22 cellular contexts compared by ENCODE assay signal in the genomic region with DNA sequence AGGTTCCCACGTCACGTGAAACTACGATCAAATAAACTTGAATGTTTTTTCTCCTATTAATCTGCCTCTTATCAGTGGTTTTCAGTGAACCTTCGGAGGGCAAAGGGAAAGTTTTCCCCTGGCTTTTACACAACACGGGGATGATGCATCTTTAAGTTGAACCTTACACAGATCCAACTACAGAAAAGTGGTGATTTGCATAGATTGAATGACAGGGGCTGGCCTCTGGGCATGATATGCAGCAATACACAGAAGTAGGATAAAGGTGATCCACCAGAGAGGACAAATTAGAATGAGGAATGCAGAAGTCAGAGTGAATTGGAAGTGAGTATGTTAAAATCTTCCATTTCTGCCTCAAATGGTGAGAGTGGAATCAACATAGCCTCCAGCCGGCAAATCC. TPM values are rescaled to one million over a fixed set of nuclear protein-coding genes. Genes with fewer than 3 reads are reported as not detected.
DNase-seq lines count a peak whose midpoint lies in the region; ATAC-seq and TF ChIP-seq lines count a peak whose summit lies in the region.
"Had no signal": no experiment of that assay in that cellular context is flagged by ENCODE, and none has a peak within 500 bp of the region (broad histone marks: within the 10 kb centered on the region; RNA-seq: fewer than 3 reads in every experiment).

No MANE protein-coding gene starts in this region.

- no peak for TF ChIP-seq CTCF in IMR-90 (conservative IDR thresholded peaks at IDR 0.05; ENCODE audit: low read depth, low read length)
- no peak for TF ChIP-seq CTCF in WTC11 (IDR thresholded peaks at IDR 0.05)
- no peak for TF ChIP-seq CTCF in esophagus muscularis mucosa (IDR thresholded peaks at IDR 0.05)
- TF ChIP-seq CTCF in ascending aorta (IDR thresholded peaks at IDR 0.05): no peak

- H3K4me2 ChIP-seq in IMR-90 (ENCODE audit: low read depth, low read length): no peak overlapping the region

- H3K9me3 Mint-ChIP-seq in WTC11: no peaks in the 10 kb centered on the region
- H3K9me3 Mint-ChIP-seq in stimulated activated naive B cell treated with anti-CD40 and anti-IgM and Interleukin-4, amounts not matched to agents 10 μg/mL and 1 μg/mL and 100 μg/mL, for 72 hours: no peaks in the 10 kb centered on the region
- H3K9me3 Mint-ChIP-seq: CD4-positive, CD25-positive, alpha-beta regulatory T cell had no signal

- no peak overlapping the region for H3K9ac ChIP-seq in IMR-90 (ENCODE audit: low read depth, low read length)

- in situ Hi-C loops in IMR-90 (cut with MboI; ENCODE audit: low sequenced_read_pairs): loop anchor here (10.0 kb wide), 1 partner anchor 177 kb away; no protein-coding TSS in a partner anchor

- H2AFZ ChIP-seq in IMR-90 (replicated peaks; ENCODE audit: low read length, poor library complexity): no peak overlapping the region

- H3K4me1 Mint-ChIP-seq in WTC11: peaks cover 61% of the 10 kb centered on the region
- peaks cover 55 to 73% of the 10 kb centered on the region in 2 donors for H3K4me1 Mint-ChIP-seq in stimulated activated naive B cell treated with anti-CD40 and anti-IgM and Interleukin-4, amounts not matched to agents 10 μg/mL and 1 μg/mL and 100 μg/mL, for 72 hours
- H3K4me1 Mint-ChIP-seq: CD4-positive, CD25-positive, alpha-beta regulatory T cell had no signal

- peaks cover 0 to 16% of the 10 kb centered on the region in 2 experiments; a peak in 1 of 4 replicates for H3K79me1 ChIP-seq in IMR-90 (ENCODE audit: low read depth in 1 of 2, low read length in 2 of 2)

- no peak overlapping the region for H4K5ac ChIP-seq in IMR-90 (ENCODE audit: low read depth, low read length)

- no peak overlapping the region; the same call in 1 of the 2 replicates for H3K23ac ChIP-seq in IMR-90 (ENCODE audit: low read depth, low read length)

- TF ChIP-seq POLR2A in IMR-90 (IDR thresholded peaks at IDR 0.05; ENCODE audit: low read depth, low read length) (no peak), esophagus muscularis mucosa (IDR thresholded peaks at IDR 0.05; ENCODE audit: low read depth) (no peak)

- POLR2A ChIA-PET in IMR-90 (lab: Charles Lee; ENCODE audit: unreplicated experiment) (no interaction called here), WTC11 (lab: Charles Lee) (no interaction called here)

- H4K91ac ChIP-seq in IMR-90 (ENCODE audit: insufficient read depth, low read depth, low read length): no peak overlapping the region; the same call in 1 of the 2 replicates

- H3K36me3 ChIP-seq in IMR-90 (ENCODE audit: control insufficient read depth, insufficient read depth, low read length) (no peaks in the 10 kb centered on the region), esophagus muscularis mucosa (no peaks in the 10 kb centered on the region), ascending aorta (no peaks in the 10 kb centered on the region)
- H3K36me3 ChIP-seq: BE2C, MG63 had no signal

- peak overlapping the region; percentile 18 for H2BK5ac ChIP-seq in IMR-90 (ENCODE audit: low read depth, low read length, poor library complexity, severe bottlenecking)

- BruUV-seq in IMR-90 (replicated peaks; lab: Mats Ljungman, UMichigan): no TSS peak

- no peaks in the 10 kb centered on the region for H3K9me3 ChIP-seq in IMR-90 (ENCODE audit: control insufficient read depth, insufficient read depth, low read length)
- H3K9me3 ChIP-seq in esophagus muscularis mucosa: no peaks in the 10 kb centered on the region
- no peaks in the 10 kb centered on the region for H3K9me3 ChIP-seq in ascending aorta
- H3K9me3 ChIP-seq: BE2C, MG63 had no signal

- no peak overlapping the region for H3K27ac ChIP-seq in IMR-90 (ENCODE audit: insufficient read depth, low read length)
- no peak overlapping the region for H3K27ac ChIP-seq in esophagus muscularis mucosa (replicated peaks in 1 of 4)
- no peak overlapping the region for H3K27ac ChIP-seq in ascending aorta

- peak overlapping the region; percentile 85 for H2BK120ac ChIP-seq in IMR-90 (ENCODE audit: low read depth, low read length)

- peak overlapping the region; percentile 86 for H2AK5ac ChIP-seq in IMR-90 (ENCODE audit: low read depth, low read length)

- H3K56ac ChIP-seq in IMR-90 (ENCODE audit: extremely low read depth, insufficient read depth, low read length): no peak overlapping the region

- H4K20me1 ChIP-seq in IMR-90 (ENCODE audit: insufficient read depth, low read length): no peaks in the 10 kb centered on the region

- no peak overlapping the region; the same call in 1 of the 2 replicates for H3K18ac ChIP-seq in IMR-90 (ENCODE audit: low read depth, low read length)

- no peaks in the 10 kb centered on the region for H3K27me3 Mint-ChIP-seq in WTC11 (ENCODE audit: low read depth)
- H3K27me3 Mint-ChIP-seq in stimulated activated naive B cell treated with anti-CD40 and anti-IgM and Interleukin-4, amounts not matched to agents 10 μg/mL and 1 μg/mL and 100 μg/mL, for 72 hours: no peaks in the 10 kb centered on the region

- peak overlapping the region; percentile 75 for H2AK9ac ChIP-seq in IMR-90 (replicated peaks; ENCODE audit: low read depth, low read length, poor library complexity)

- dilution Hi-C loops in IMR-90 (cut with HindIII; ENCODE audit: low sequenced_read_pairs, unreplicated experiment): no loop called here

- H3K4me1 ChIP-seq in IMR-90 (ENCODE audit: control insufficient read depth, insufficient read depth, low read length): peaks cover 16% of the 10 kb centered on the region
- peaks cover 4 to 17% (median 15%) of the 10 kb centered on the region in 4 donors for H3K4me1 ChIP-seq in esophagus muscularis mucosa
- H3K4me1 ChIP-seq in ascending aorta: peaks cover 4 to 12% of the 10 kb centered on the region in 2 donors
- H3K4me1 ChIP-seq: BE2C had no signal

- CTCF ChIA-PET in IMR-90 (lab: Yijun Ruan, JAX) (no interaction called here), WTC11 (lab: Charles Lee) (no interaction called here)

- peak overlapping the region; percentile 65 for H3K14ac ChIP-seq in IMR-90 (replicated peaks; ENCODE audit: low read depth, low read length)

- intact Hi-C loops in IMR-90 (cut with micrococcal nuclease): loop anchor here (5.0 kb wide), 1 partner anchor 50 kb away; a partner anchor contains a TSS
- intact Hi-C loops in esophagus muscularis mucosa (cut with DNase I): loop anchor here (10.0 kb wide), 1 partner anchor 177 kb away; no protein-coding TSS in a partner anchor
- intact Hi-C loops in sciatic nerve (cut with DNase I): no loop called here
- intact Hi-C loops in ascending aorta (cut with DNase I): no loop called here

- H3K27me3 ChIP-seq in IMR-90 (ENCODE audit: control insufficient read depth, insufficient read depth, low read length): no peaks in the 10 kb centered on the region
- no peaks in the 10 kb centered on the region for H3K27me3 ChIP-seq in esophagus muscularis mucosa
- no peaks in the 10 kb centered on the region for H3K27me3 ChIP-seq in ascending aorta
- H3K27me3 ChIP-seq: BE2C, MG63 had no signal

- TF ChIP-seq RAD21 in IMR-90 (IDR thresholded peaks at IDR 0.05; ENCODE audit: low read length): no peak

- no peak overlapping the region for H3K4me3 ChIP-seq in IMR-90 (ENCODE audit: insufficient read depth, low read depth, low read length)
- no peak overlapping the region for H3K4me3 ChIP-seq in esophagus muscularis mucosa
- H3K4me3 ChIP-seq in ascending aorta: no peak overlapping the region
- H3K4me3 ChIP-seq: K562, MG63 had no signal

- H3K9me1 ChIP-seq in IMR-90 (ENCODE audit: insufficient read depth, low read length): peaks cover 12% of the 10 kb centered on the region

- peak overlapping the region; percentile 87 for H3K4ac ChIP-seq in IMR-90 (ENCODE audit: low read depth, low read length)

- no peak for DNase-seq in IMR-90
- no peak for DNase-seq in WTC11 (ENCODE audit: low spot score)
- DNase-seq in esophagus muscularis mucosa (ENCODE audit: extremely low spot score): peak; percentile 70
- DNase-seq in stimulated activated naive B cell treated with anti-CD40 and anti-IgM and Interleukin-4, amounts not matched to agents 10 μg/mL and 1 μg/mL and 100 μg/mL, for 72 hours: no peak
- DNase-seq in sciatic nerve (ENCODE audit: low spot score): no peak
- DNase-seq in NCI-H748 (lab: John Stamatoyannopoulos, UW; ENCODE audit: unreplicated experiment): no peak
- DNase-seq in ascending aorta (ENCODE audit: low spot score in 2 of 2): no peak
- DNase-seq: BE2C; CD4-positive, CD25-positive, alpha-beta regulatory T cell; COR-L47; DMS 273 treated with DMSO at 0.1 percent for 48 hours; DMS79 treated with DMSO at 0.1 percent for 48 hours; GOT3; MG63; NCI-H1092; NCI-H1436; NCI-H1930 had no signal

- H3K36me3 Mint-ChIP-seq in WTC11: no peaks in the 10 kb centered on the region
- H3K36me3 Mint-ChIP-seq in stimulated activated naive B cell treated with anti-CD40 and anti-IgM and Interleukin-4, amounts not matched to agents 10 μg/mL and 1 μg/mL and 100 μg/mL, for 72 hours: peaks cover 0 to under 1% of the 10 kb centered on the region in 2 donors
- H3K36me3 Mint-ChIP-seq: CD4-positive, CD25-positive, alpha-beta regulatory T cell had no signal

- H3K27ac Mint-ChIP-seq in WTC11: 0 out of 2 replicates have a peak overlapping the region, but pooled peaks have one; percentile 1
- no peak overlapping the region for H3K27ac Mint-ChIP-seq in stimulated activated naive B cell treated with anti-CD40 and anti-IgM and Interleukin-4, amounts not matched to agents 10 μg/mL and 1 μg/mL and 100 μg/mL, for 72 hours
- H3K27ac Mint-ChIP-seq: CD4-positive, CD25-positive, alpha-beta regulatory T cell had no signal

- peak overlapping the region; percentile 91; the same call in 1 of the 2 replicates for H2BK20ac ChIP-seq in IMR-90 (ENCODE audit: low read depth, low read length)

- H4K8ac ChIP-seq in IMR-90 (ENCODE audit: low read depth in 2 of 2, low read length in 2 of 2): peak overlapping the region; percentile 50 to 67; a peak in 1 of 4 replicates

- H3K4me3 Mint-ChIP-seq in WTC11: no peak overlapping the region
- H3K4me3 Mint-ChIP-seq in stimulated activated naive B cell treated with anti-CD40 and anti-IgM and Interleukin-4, amounts not matched to agents 10 μg/mL and 1 μg/mL and 100 μg/mL, for 72 hours: no peak overlapping the region
- H3K4me3 Mint-ChIP-seq: CD4-positive, CD25-positive, alpha-beta regulatory T cell had no signal

- no peak for TF ChIP-seq EP300 in esophagus muscularis mucosa (IDR thresholded peaks at IDR 0.05)

- 100% methylated on average over 1 of the region's 6 CpGs; no CpG with 5 or more reads in 1 of the 2 experiments for WGBS in IMR-90 (ENCODE audit: extremely low coverage in 2 of 2, insufficient read length in 1 of 2), 2 experiments
- 96% methylated on average over 6 of the region's 6 CpGs for WGBS in esophagus muscularis mucosa

- ATAC-seq in IMR-90 (ENCODE audit: low read depth): no peak
- ATAC-seq in WTC11: no peak
- ATAC-seq in stimulated activated naive B cell treated with anti-CD40 and anti-IgM and Interleukin-4, amounts not matched to agents 10 μg/mL and 1 μg/mL and 100 μg/mL, for 72 hours (replicated peaks): peak; percentile 42 to 50
- ATAC-seq in sciatic nerve: no peak
- no peak for ATAC-seq in GM21515 (IDR thresholded peaks at IDR 0.05; ENCODE audit: unreplicated experiment)
- ATAC-seq: K562, Right ventricle myocardium inferior had no signal

- H2BK15ac ChIP-seq in IMR-90 (ENCODE audit: low read depth, low read length): peak overlapping the region; percentile 90; the same call in 2 of the 3 replicates

RNA-seq across cellular contexts. Expression of a gene that starts 11.6 kb away (rescaled TPM):
- 2.5 and 2.9 TPM in 2 replicates for total RNA-seq in IMR-90 (2012; rRNA removed)
- polyA plus RNA-seq in IMR-90 (2012; rRNA removed): 1.8 and 2.1 TPM in 2 replicates
- 1.6 and 2.0 TPM in 2 replicates for polyA plus RNA-seq in IMR-90 (2012; cell fraction: cytosol; rRNA removed)
- 0.99 and 1.5 TPM in 2 replicates for polyA plus RNA-seq in IMR-90 (2012; cell fraction: nucleus; rRNA removed; ENCODE audit: low replicate concordance)
- 0.21 to 0.28 TPM in 2 of 3 replicates, not detected in the other for total RNA-seq in WTC11 (2021)
- total RNA-seq in esophagus muscularis mucosa: not detected
- not detected for total RNA-seq in sciatic nerve
- not detected for total RNA-seq in ascending aorta
- total RNA-seq: CD4-positive, CD25-positive, alpha-beta regulatory T cell; K562; NCI-H460; Right ventricle myocardium inferior; SK-MEL-5 had no signal
- polyA plus RNA-seq: K562 had no signal

RNA-seq across cellular contexts. Expression of a gene that starts 47.6 kb away (rescaled TPM):
- total RNA-seq in IMR-90 (2012; rRNA removed) (6.7 and 8.6 TPM in 2 replicates), WTC11 (2021) (25.9 to 28.6 TPM (median 26.2 TPM) in 3 replicates), esophagus muscularis mucosa (1 to 10 TPM; 1.2 to 6.7 (median 5.0) TPM), sciatic nerve (7.8 TPM), ascending aorta (6.7 TPM)
- 3.6 and 3.7 TPM in 2 replicates for polyA plus RNA-seq in IMR-90 (2012; rRNA removed)
- 2.2 and 2.5 TPM in 2 replicates for polyA plus RNA-seq in IMR-90 (2012; cell fraction: cytosol; rRNA removed)
- polyA plus RNA-seq in IMR-90 (2012; cell fraction: nucleus; rRNA removed; ENCODE audit: low replicate concordance): 1.7 and 3.8 TPM in 2 replicates

Comparison
In these comparisons a context has a peak if more than half of its experiments do, and no peak if none do; other contexts are left out.
1. ATAC-seq: peak in stimulated activated naive B cell treated with anti-CD40 and anti-IgM and Interleukin-4, amounts not matched to agents 10 μg/mL and 1 μg/mL and 100 μg/mL, for 72 hours (2 of 2); none in IMR-90 (single experiment), WTC11 (single experiment), sciatic nerve (single experiment) and GM21515 (single experiment).
2. intact Hi-C loops: an anchor here in IMR-90 (5.0 kb wide) and esophagus muscularis mucosa (10.0 kb wide); none called in sciatic nerve and ascending aorta.